Comparison of ENCODE assay signal across 1 cellular context in genomic region chr20:58028123-58028522, GRCh38.
TF ChIP-seq lines count a peak whose summit lies in the region.

No MANE protein-coding gene starts in this region.

TF ChIP-seq in HCT116, 20 proteins besides CTCF, POLR2A, EP300 and RAD21 (continued from another document):
- no peak for TF ChIP-seq EZH2 (IDR thresholded peaks at IDR 0.05)
- no peak for TF ChIP-seq FOSL1 (IDR thresholded peaks at IDR 0.05; ENCODE audit: low read depth)
- TF ChIP-seq CBX3 (IDR thresholded peaks at IDR 0.05; ENCODE audit: low read depth) = no peak
- no peak for TF ChIP-seq JUND (IDR thresholded peaks at IDR 0.05)
- TF ChIP-seq ZBTB33 (IDR thresholded peaks at IDR 0.05; ENCODE audit: extremely low read depth, insufficient replicate concordance, low read length) = no peak
- TF ChIP-seq REST (IDR thresholded peaks at IDR 0.05; ENCODE audit: low read depth) = no peak
- no peak for TF ChIP-seq EGR1 (IDR thresholded peaks at IDR 0.05; ENCODE audit: low read depth)
- TF ChIP-seq YY1 (IDR thresholded peaks at IDR 0.05; ENCODE audit: extremely low read depth, insufficient replicate concordance, low read depth, low read length) = no peak
- no peak for TF ChIP-seq POLR2AphosphoS5 (IDR thresholded peaks at IDR 0.05; ENCODE audit: low read depth, low read length)
- TF ChIP-seq ZNF274 (IDR thresholded peaks at IDR 0.05; ENCODE audit: low read depth, low read length) = no peak
- TF ChIP-seq SIN3A (IDR thresholded peaks at IDR 0.05; ENCODE audit: low read depth) = no peak
- TF ChIP-seq SP1 (IDR thresholded peaks at IDR 0.05; ENCODE audit: low read depth) = no peak
- no peak for TF ChIP-seq ELF1 (IDR thresholded peaks at IDR 0.05; ENCODE audit: borderline replicate concordance, low read depth)
